15 cellular contexts compared by ENCODE assay signal in the genomic region with DNA sequence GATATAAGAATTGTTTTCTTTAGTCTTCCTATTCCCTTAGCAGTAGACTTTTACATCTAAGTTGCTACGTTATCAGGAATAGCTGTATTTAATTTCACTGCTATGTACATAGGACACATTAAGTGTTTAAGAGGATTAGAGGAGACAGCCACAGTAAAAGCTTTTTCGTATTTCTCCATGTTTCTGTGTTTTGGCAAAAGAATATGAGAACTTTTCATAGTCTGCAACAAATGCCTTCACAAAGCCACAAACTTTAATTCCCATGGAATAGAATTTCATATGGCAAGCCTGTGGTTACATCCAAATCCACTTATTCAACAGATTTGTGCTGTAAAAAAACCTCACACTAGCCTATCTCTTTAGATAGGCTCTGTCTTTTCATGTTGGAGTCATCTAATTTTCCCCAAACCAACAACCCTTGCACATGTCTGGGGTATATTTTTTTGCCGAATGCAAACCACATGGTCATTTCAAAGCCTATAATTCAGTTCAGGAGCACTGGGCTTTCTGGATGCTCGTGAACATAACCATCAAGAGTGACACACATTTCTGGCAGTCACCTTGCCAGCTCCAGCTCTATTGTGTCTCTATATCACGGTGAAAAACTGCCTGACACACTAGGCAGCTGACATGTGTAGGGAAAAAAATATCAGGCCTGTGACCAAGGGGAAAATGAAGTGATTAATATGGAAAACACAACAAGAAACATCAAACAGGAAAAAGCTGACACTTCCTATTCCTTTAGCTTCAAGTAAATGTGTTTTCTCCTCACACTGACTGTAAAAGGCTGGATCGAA. TPM values are rescaled to one million over a fixed set of nuclear protein-coding genes. Genes with fewer than 3 reads are reported as not detected.
A peak's percentile ranks its signal among the peaks of the same experiment; 100 is the strongest.
DNase-seq lines count a peak whose midpoint lies in the region; ATAC-seq, FAIRE-seq and TF ChIP-seq lines count a peak whose summit lies in the region.
"Had no signal": no experiment of that assay in that cellular context is flagged by ENCODE, and none has a peak within 500 bp of the region (broad histone marks: within the 10 kb centered on the region; RNA-seq: fewer than 3 reads in every experiment).

No MANE protein-coding gene starts in this region.

- peaks cover 18% of the 10 kb centered on the region for H3K4me1 ChIP-seq in HEK293 (ENCODE audit: control insufficient read depth, insufficient read depth, low read length)
- peaks cover 21% of the 10 kb centered on the region for H3K4me1 ChIP-seq in hepatocyte (ENCODE audit: insufficient read depth)
- no peaks in the 10 kb centered on the region for H3K4me1 ChIP-seq in psoas muscle

- H3K9me3 ChIP-seq in HEK293 (ENCODE audit: control insufficient read depth, insufficient read depth, low read depth, low read length) (no peaks in the 10 kb centered on the region), hepatocyte (ENCODE audit: low read depth) (no peaks in the 10 kb centered on the region), psoas muscle (no peaks in the 10 kb centered on the region)

- H3K27me3 ChIP-seq in hepatocyte: no peaks in the 10 kb centered on the region
- no peaks in the 10 kb centered on the region for H3K27me3 ChIP-seq in psoas muscle (ENCODE audit: insufficient read depth in 3 of 3, low read length in 2 of 3)

- H2AFZ ChIP-seq in hepatocyte: no peak overlapping the region

- TF ChIP-seq CTCF in HEK293 (tag by site-specific recombination; IDR thresholded peaks at IDR 0.05) (no peak), astrocyte of the spinal cord (IDR thresholded peaks at IDR 0.05; ENCODE audit: low read depth, low read length) (no peak), hepatocyte (IDR thresholded peaks at IDR 0.05; ENCODE audit: poor library complexity) (no peak), psoas muscle (IDR thresholded peaks at IDR 0.05) (no peak)

- H3K4me2 ChIP-seq in hepatocyte: no peak overlapping the region

- intact Hi-C loops in psoas muscle (cut with DNase I): no loop called here

- no peaks in the 10 kb centered on the region for H3K36me3 ChIP-seq in HEK293 (ENCODE audit: control insufficient read depth in 2 of 2, insufficient read depth in 1 of 2, low read length in 2 of 2)
- no peaks in the 10 kb centered on the region for H3K36me3 ChIP-seq in hepatocyte (replicated peaks; ENCODE audit: insufficient read depth, low read depth)
- H3K36me3 ChIP-seq in psoas muscle (ENCODE audit: insufficient read depth in 1 of 2, low read depth in 1 of 2): no peaks in the 10 kb centered on the region

- CTCF ChIA-PET in HEK293 (lab: Yijun Ruan, JAX): interaction anchor here (0.5 to 1.0 kb wide), 5 partner anchors 10 to 144 kb away, joined by 3 to 7 read pairs (median 4); no protein-coding TSS in a partner anchor

- no peak for FAIRE-seq in GM12892 (lab: Jason Lieb, UNC)
- FAIRE-seq: GM18507 had no signal

- H3K4me3 ChIP-seq in HEK293 (ENCODE audit: low read depth, low read length) (no peak overlapping the region), astrocyte of the spinal cord (ENCODE audit: low read depth, low read length) (no peak overlapping the region), hepatocyte (no peak overlapping the region), psoas muscle (no peak overlapping the region)

- in situ Hi-C loops in astrocyte of the spinal cord (cut with HindIII; ENCODE audit: low sequenced_read_pairs): no loop called here

- POLR2A ChIA-PET in HEK293 (lab: Yijun Ruan, JAX): interaction anchor here (1.0 kb wide), 1 partner anchor 19 kb away, joined by 3 read pairs; the partner anchor contains the start of gene PLD1

- ATAC-seq in GM19328 (IDR thresholded peaks at IDR 0.05; ENCODE audit: unreplicated experiment): no peak
- ATAC-seq in psoas muscle: no peak
- ATAC-seq: natural killer cell had no signal

- H3K9me2 ChIP-seq in hepatocyte (replicated peaks; ENCODE audit: insufficient read depth): no peaks in the 10 kb centered on the region

- TF ChIP-seq POLR2A in GM12892 (IDR thresholded peaks at IDR 0.05; ENCODE audit: low read depth, low read length): no peak

- H3K79me2 ChIP-seq in hepatocyte: peaks cover 49% of the 10 kb centered on the region

- 46% methylated on average over 6 of the region's 6 CpGs for WGBS in hepatocyte (ENCODE audit: low lambda C conversion rate, missing lambda C conversion rate)
- WGBS in psoas muscle, 3 donors: 50 to 77% (median 62%) methylated on average over 6 of the region's 6 CpGs

- H3K27ac ChIP-seq in HEK293 (ENCODE audit: extremely low read depth, low read depth, low read length): peak overlapping the region; percentile 69
- peak overlapping the region; percentile 6 for H3K27ac ChIP-seq in hepatocyte
- peak overlapping the region; percentile 91 for H3K27ac ChIP-seq in substantia nigra (ENCODE audit: low read depth, low read length, poor library complexity, severe bottlenecking)
- no peak overlapping the region for H3K27ac ChIP-seq in psoas muscle

- DNase-seq in astrocyte of the spinal cord (ENCODE audit: low read depth, low spot score) (peak; percentile 84), hepatocyte (ENCODE audit: low spot score) (no peak), substantia nigra (lab: John Stamatoyannopoulos, UW) (no peak), GM12892 (ENCODE audit: insufficient read length) (no peak), psoas muscle (no peak)
- DNase-seq: cerebellar nuclear complex; DMS 273 treated with DMSO at 0.1 percent for 48 hours; KG1; natural killer cell; stimulated activated naive CD4-positive, alpha-beta T cell had no signal

- H4K20me1 ChIP-seq in hepatocyte (ENCODE audit: insufficient read depth, poor library complexity, severe bottlenecking): no peaks in the 10 kb centered on the region

TF ChIP-seq in HEK293, 187 proteins besides CTCF, POLR2A, EP300 and RAD21 (continues in another document):
- TF ChIP-seq, protein P1, sequence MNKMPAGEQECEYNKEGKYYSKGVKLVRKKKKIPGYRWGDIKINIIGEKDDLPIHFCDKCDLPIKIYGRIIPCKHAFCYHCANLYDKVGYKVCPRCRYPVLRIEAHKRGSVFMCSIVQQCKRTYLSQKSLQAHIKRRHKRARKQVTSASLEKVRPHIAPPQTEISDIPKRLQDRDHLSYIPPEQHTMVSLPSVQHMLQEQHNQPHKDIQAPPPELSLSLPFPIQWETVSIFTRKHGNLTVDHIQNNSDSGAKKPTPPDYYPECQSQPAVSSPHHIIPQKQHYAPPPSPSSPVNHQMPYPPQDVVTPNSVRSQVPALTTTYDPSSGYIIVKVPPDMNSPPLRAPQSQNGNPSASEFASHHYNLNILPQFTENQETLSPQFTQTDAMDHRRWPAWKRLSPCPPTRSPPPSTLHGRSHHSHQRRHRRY (tag by site-specific recombination; IDR thresholded peaks at IDR 0.05): no peak
- TF ChIP-seq ZNF621 (tag by site-specific recombination; IDR thresholded peaks at IDR 0.05) (no peak), ZNF580 (tag by site-specific recombination; IDR thresholded peaks at IDR 0.05) (0 out of 2 replicates have a peak, but pooled peaks have one; percentile 55), ZNF600 (tag by site-specific recombination; IDR thresholded peaks at IDR 0.05) (no peak), SP3 (tag by site-specific recombination; IDR thresholded peaks at IDR 0.05) (no peak), KLF10 (tag by site-specific recombination; IDR thresholded peaks at IDR 0.05) (peak; percentile 44; the same call in 1 of the 2 replicates)
- TF ChIP-seq, protein P2, sequence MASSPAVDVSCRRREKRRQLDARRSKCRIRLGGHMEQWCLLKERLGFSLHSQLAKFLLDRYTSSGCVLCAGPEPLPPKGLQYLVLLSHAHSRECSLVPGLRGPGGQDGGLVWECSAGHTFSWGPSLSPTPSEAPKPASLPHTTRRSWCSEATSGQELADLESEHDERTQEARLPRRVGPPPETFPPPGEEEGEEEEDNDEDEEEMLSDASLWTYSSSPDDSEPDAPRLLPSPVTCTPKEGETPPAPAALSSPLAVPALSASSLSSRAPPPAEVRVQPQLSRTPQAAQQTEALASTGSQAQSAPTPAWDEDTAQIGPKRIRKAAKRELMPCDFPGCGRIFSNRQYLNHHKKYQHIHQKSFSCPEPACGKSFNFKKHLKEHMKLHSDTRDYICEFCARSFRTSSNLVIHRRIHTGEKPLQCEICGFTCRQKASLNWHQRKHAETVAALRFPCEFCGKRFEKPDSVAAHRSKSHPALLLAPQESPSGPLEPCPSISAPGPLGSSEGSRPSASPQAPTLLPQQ (tag by site-specific recombination; IDR thresholded peaks at IDR 0.05): no peak; the same call in 1 of the 2 replicates

RNA-seq across cellular contexts. Expression of gene PLD1, which starts 19.2 kb away (rescaled TPM):
- total RNA-seq in hepatocyte: 63.3 and 71.1 TPM in 2 replicates
- polyA plus RNA-seq in hepatocyte: 29.4 and 42.1 TPM in 2 replicates
- polyA plus RNA-seq in GM12892 (2012; ENCODE audit: missing spikeins): 5.2 TPM
- total RNA-seq in psoas muscle: 1 to 10 TPM; 1.9 to 6.7 (median 3.0) TPM
- polyA plus RNA-seq in psoas muscle: 1 to 10 TPM in 2 of 3 donors, under 1 TPM in 1; 0.73 to 1.7 (median 1.6) TPM

RNA-seq across cellular contexts. Expression of gene TMEM212, which starts 52.1 kb away (rescaled TPM):
- total RNA-seq in hepatocyte (not detected in 2 replicates), psoas muscle (not detected)
- polyA plus RNA-seq in hepatocyte (not detected in 2 replicates), psoas muscle (not detected)
- polyA plus RNA-seq in GM12892 (2012; ENCODE audit: missing spikeins): not detected
- total RNA-seq: activated T-helper 1 cell treated with anti-CD3 and anti-CD28 coated beads, Interleukin-12 subunit alpha, Interleukin-12 subunit beta, Interleukin-2, Interleukin-4 antibody, amounts not matched to agents 30 ng/mL and 10 ng/mL and 1 ng/mL, durations not matched to agents 14 hours and 24 hours and 36 hours; natural killer cell; WTC11 had no signal
